ENCODE assay signal across 8 cellular contexts in the genomic region with DNA sequence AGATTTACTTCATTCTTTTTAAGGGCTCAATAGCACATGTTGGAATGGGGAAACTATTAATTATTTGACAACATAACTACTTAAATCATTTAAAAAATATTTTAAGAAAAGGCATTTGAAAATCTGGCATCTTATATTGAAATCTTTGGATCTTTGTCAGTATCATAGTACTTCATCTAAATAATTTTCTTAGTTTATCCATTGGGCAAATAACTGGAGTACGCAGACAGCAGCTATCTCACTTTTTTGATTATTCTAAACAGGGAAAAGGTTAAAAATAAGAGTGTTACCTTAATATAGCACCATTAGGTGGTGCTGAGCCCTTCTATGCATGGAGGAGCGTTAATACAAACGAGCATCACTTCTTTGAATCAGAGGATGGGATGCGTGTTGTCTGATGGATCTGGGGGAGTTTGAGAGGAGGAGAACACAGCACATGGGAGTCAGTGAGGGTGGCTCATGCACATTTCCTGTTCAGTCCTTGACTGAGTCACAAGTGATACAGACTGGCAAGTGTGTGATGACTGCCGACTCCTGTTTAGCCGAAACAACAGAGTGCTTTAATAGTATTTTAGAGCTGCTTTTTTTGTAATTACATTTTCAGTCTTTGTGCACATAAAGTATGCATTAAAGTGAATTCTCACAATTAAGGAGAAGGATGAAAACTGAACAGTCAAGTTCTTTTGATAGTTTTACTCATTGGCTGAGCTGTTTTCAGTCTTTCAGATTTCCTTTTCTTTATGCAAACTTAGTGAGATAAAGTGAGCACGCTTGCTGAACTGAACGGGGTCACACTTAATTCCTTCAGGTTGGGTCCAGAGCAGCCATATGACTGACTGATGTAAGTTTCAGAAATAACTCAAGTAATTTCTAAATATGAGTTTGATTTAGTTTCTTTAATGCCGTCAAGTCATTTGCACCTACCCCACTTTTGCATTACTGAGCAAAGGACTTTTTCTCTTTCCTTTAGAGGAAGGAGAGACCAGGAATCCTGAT.
DNase-seq lines count a peak whose midpoint lies in the region; ATAC-seq and TF ChIP-seq lines count a peak whose summit lies in the region.

No MANE protein-coding gene starts in this region.

- DNase-seq in A673 (ENCODE audit: low spot score) (peak; percentile 83), choroid plexus epithelial cell (ENCODE audit: low read depth) (peak; percentile 76), H4 (ENCODE audit: low spot score) (no peak), middle frontal gyrus (ENCODE audit: extremely low spot score, low spot score) (no peak)
- DNase-seq in activated CD4-positive, CD25-positive, alpha-beta regulatory T cell treated with anti-CD3 and anti-CD28 coated beads, Interleukin-2, amount 50 U/mL, for 72 hours, result peak; percentile 39

- peak; percentile 91 for ATAC-seq in GM19351 (IDR thresholded peaks at IDR 0.05; ENCODE audit: unreplicated experiment)
- peak; percentile 83 for ATAC-seq in HG03565 (IDR thresholded peaks at IDR 0.05; ENCODE audit: unreplicated experiment)

- H3K4me1 ChIP-seq in A673 (ENCODE audit: insufficient read depth, low read length, poor library complexity, severe bottlenecking) (peaks cover 55% of the 10 kb centered on the region), neutrophil (ENCODE audit: control insufficient read depth in 1 of 2, insufficient read depth in 1 of 2, low read depth in 1 of 2, low read length in 1 of 2) (peaks cover 17 to 20% of the 10 kb centered on the region in 2 experiments)

- no peak; the same call in 1 of the 2 replicates for TF ChIP-seq CTCF in A673 (conservative IDR thresholded peaks at IDR 0.05; ENCODE audit: low read depth, low read length)
- TF ChIP-seq CTCF in choroid plexus epithelial cell (conservative IDR thresholded peaks at IDR 0.05; ENCODE audit: low read depth, low read length), result peak; percentile 41
- no peak for TF ChIP-seq CTCF in neutrophil (IDR thresholded peaks at IDR 0.05)

- H3K36me3 ChIP-seq in A673 (ENCODE audit: insufficient read depth, low read length, poor library complexity, severe bottlenecking) (no peaks in the 10 kb centered on the region), neutrophil (no peaks in the 10 kb centered on the region)

- H3K27ac ChIP-seq in A673 (ENCODE audit: low read depth, low read length, poor library complexity, severe bottlenecking), result peak overlapping the region; percentile 53
- H3K27ac ChIP-seq in neutrophil, result peak overlapping the region; percentile 41

- H3K27me3 ChIP-seq in A673 (replicated peaks; ENCODE audit: insufficient read depth, low read depth, low read length, poor library complexity), result no peaks in the 10 kb centered on the region
- H3K27me3 ChIP-seq in neutrophil, result no peaks in the 10 kb centered on the region

- H3K9me3 ChIP-seq in A673 (ENCODE audit: low read depth, low read length, poor library complexity, severe bottlenecking) (no peaks in the 10 kb centered on the region), neutrophil (no peaks in the 10 kb centered on the region)

- POLR2A ChIA-PET in A673 (lab: Charles Lee; ENCODE audit: low non-redundant PET), result no interaction called here

- BruUV-seq in A673 (replicated peaks; lab: Mats Ljungman, UMichigan), result no TSS peak

- H3K4me3 ChIP-seq in A673 (ENCODE audit: low read depth, low read length, poor library complexity, severe bottlenecking), result no peak overlapping the region
- no peak overlapping the region for H3K4me3 ChIP-seq in choroid plexus epithelial cell (ENCODE audit: low read depth, low read length)
- H3K4me3 ChIP-seq in neutrophil (ENCODE audit: low read depth in 1 of 2, low read length in 1 of 2), result no peak overlapping the region

- intact Hi-C loops in A673 (cut with micrococcal nuclease; ENCODE audit: unreplicated experiment), result no loop called here

- CTCF ChIA-PET in A673 (lab: Charles Lee), result no interaction called here

Comparison
In these comparisons a context has a peak if more than half of its experiments do, and no peak if none do; other contexts are left out.
1. DNase-seq: peak in A673 (single experiment), activated CD4-positive, CD25-positive, alpha-beta regulatory T cell treated with anti-CD3 and anti-CD28 coated beads, Interleukin-2, amount 50 U/mL, for 72 hours (single experiment) and choroid plexus epithelial cell (single experiment); none in H4 (single experiment) and middle frontal gyrus (single experiment).